In genomic region chr9:127422787-127423186, GRCh38 we compare ENCODE assay signal across 7 cellular contexts. TPM values are rescaled to one million over a fixed set of nuclear protein-coding genes. Genes with fewer than 3 reads are reported as not detected.
DNase-seq lines count a peak whose midpoint lies in the region; ATAC-seq and TF ChIP-seq lines count a peak whose summit lies in the region.

No MANE protein-coding gene starts in this region.

- DNase-seq in HFFc6 (no peak), activated B cell treated with CpG ODN at 0.5 μM for 24 hours (no peak), omental fat pad (ENCODE audit: low spot score) (no peak), cerebellar nuclear complex (lab: John Stamatoyannopoulos, UW) (no peak)
- DNase-seq in stimulated activated effector memory CD8-positive, alpha-beta T cell treated with anti-CD3 and anti-CD28 coated beads, Interleukin-12 subunit alpha, Interleukin-12 subunit beta, amount 100 ng/mL, for 72 hours (ENCODE audit: low spot score in 2 of 2) = no peak

- H3K9me3 Mint-ChIP-seq in HFFc6 (no peaks in the 10 kb centered on the region), activated B cell treated with CpG ODN at 0.5 μM for 24 hours (no peaks in the 10 kb centered on the region)
- no peaks in the 10 kb centered on the region for H3K9me3 Mint-ChIP-seq in stimulated activated effector memory CD8-positive, alpha-beta T cell treated with anti-CD3 and anti-CD28 coated beads, Interleukin-12 subunit alpha, Interleukin-12 subunit beta, amount 100 ng/mL, for 72 hours

- POLR2A ChIA-PET in activated B cell treated with CpG ODN at 0.5 μM for 24 hours (lab: Charles Lee) = interaction anchor here (2.0 to 2.5 kb wide), 2 partner anchors 28 to 199 kb away, joined by 12 to 39 read pairs; partner anchors contain the start of genes LRSAM1 and RPL12

- H3K4me3 ChIP-seq in iPS-11a (ENCODE audit: low read depth, low read length) = peak overlapping the region; percentile 61

- H3K4me1 Mint-ChIP-seq in HFFc6 (ENCODE audit: low read depth) (peaks cover 39% of the 10 kb centered on the region), activated B cell treated with CpG ODN at 0.5 μM for 24 hours (peaks cover 45% of the 10 kb centered on the region)
- peaks cover 53% of the 10 kb centered on the region for H3K4me1 Mint-ChIP-seq in stimulated activated effector memory CD8-positive, alpha-beta T cell treated with anti-CD3 and anti-CD28 coated beads, Interleukin-12 subunit alpha, Interleukin-12 subunit beta, amount 100 ng/mL, for 72 hours

- H3K36me3 Mint-ChIP-seq in HFFc6 (ENCODE audit: low read depth) (peaks cover 12% of the 10 kb centered on the region), activated B cell treated with CpG ODN at 0.5 μM for 24 hours (ENCODE audit: low read depth) (peaks cover 17% of the 10 kb centered on the region)
- peaks cover 42% of the 10 kb centered on the region for H3K36me3 Mint-ChIP-seq in stimulated activated effector memory CD8-positive, alpha-beta T cell treated with anti-CD3 and anti-CD28 coated beads, Interleukin-12 subunit alpha, Interleukin-12 subunit beta, amount 100 ng/mL, for 72 hours

- TF ChIP-seq CTCF in HFFc6 (IDR thresholded peaks at IDR 0.05) (no peak), activated B cell treated with CpG ODN at 0.5 μM for 24 hours (IDR thresholded peaks at IDR 0.05) (no peak), omental fat pad (IDR thresholded peaks at IDR 0.05) (no peak)

- CTCF ChIA-PET in activated B cell treated with CpG ODN at 0.5 μM for 24 hours (lab: Charles Lee) = no interaction called here

- intact Hi-C loops in activated B cell treated with CpG ODN at 0.5 μM for 24 hours (cut with micrococcal nuclease) = no loop called here

- ATAC-seq in activated B cell treated with CpG ODN at 0.5 μM for 24 hours (ENCODE audit: low read depth) (no peak), GM21723 (IDR thresholded peaks at IDR 0.05; ENCODE audit: unreplicated experiment) (no peak), omental fat pad (ENCODE audit: low FRiP score) (no peak)
- no peak for ATAC-seq in stimulated activated effector memory CD8-positive, alpha-beta T cell treated with anti-CD3 and anti-CD28 coated beads, Interleukin-12 subunit alpha, Interleukin-12 subunit beta, amount 100 ng/mL, for 72 hours

- H3K4me3 Mint-ChIP-seq in HFFc6 (peak overlapping the region; percentile 99), activated B cell treated with CpG ODN at 0.5 μM for 24 hours (peak overlapping the region; percentile 99)
- peak overlapping the region; percentile 100 for H3K4me3 Mint-ChIP-seq in stimulated activated effector memory CD8-positive, alpha-beta T cell treated with anti-CD3 and anti-CD28 coated beads, Interleukin-12 subunit alpha, Interleukin-12 subunit beta, amount 100 ng/mL, for 72 hours

- H3K27ac Mint-ChIP-seq in HFFc6 (peak overlapping the region; percentile 91), activated B cell treated with CpG ODN at 0.5 μM for 24 hours (peak overlapping the region; percentile 98)
- peak overlapping the region; percentile 99 for H3K27ac Mint-ChIP-seq in stimulated activated effector memory CD8-positive, alpha-beta T cell treated with anti-CD3 and anti-CD28 coated beads, Interleukin-12 subunit alpha, Interleukin-12 subunit beta, amount 100 ng/mL, for 72 hours

- H3K27me3 Mint-ChIP-seq in HFFc6 (ENCODE audit: insufficient read depth) (no peaks in the 10 kb centered on the region), activated B cell treated with CpG ODN at 0.5 μM for 24 hours (no peaks in the 10 kb centered on the region)

RNA-seq across cellular contexts. Expression of gene ZNF79, which starts 1.4 kb away (rescaled TPM):
- total RNA-seq in HFFc6 (2021; fragmentation: NEBNext Ultra II Directional; extraction: Animal tissue kit (Norgen Biotek cat#: 25700)) = 1 to 10 TPM; 6.7 to 8.5 (median 7.6) TPM
- total RNA-seq in activated B cell treated with CpG ODN at 0.5 μM for 24 hours = 13.5 and 14.0 TPM in 2 replicates
- 10 to 100 TPM in 1 of 4 donors, 1 to 10 TPM in 3; 5.0 to 15.4 (median 6.3) TPM for total RNA-seq in omental fat pad

RNA-seq across cellular contexts. Expression of gene SLC2A8, which starts 25.8 kb away (rescaled TPM):
- 10 to 100 TPM; 11.5 to 13.6 (median 12.5) TPM for total RNA-seq in HFFc6 (2021; fragmentation: NEBNext Ultra II Directional; extraction: Animal tissue kit (Norgen Biotek cat#: 25700))
- total RNA-seq in activated B cell treated with CpG ODN at 0.5 μM for 24 hours = 13.4 and 17.1 TPM in 2 replicates
- 10 to 100 TPM; 12.2 to 28.0 (median 17.8) TPM for total RNA-seq in omental fat pad

RNA-seq across cellular contexts. Expression of gene RPL12, which starts 28.4 kb away (rescaled TPM):
- total RNA-seq in HFFc6 (2021; fragmentation: NEBNext Ultra II Directional; extraction: Animal tissue kit (Norgen Biotek cat#: 25700)) = 1,000 to 10,000 TPM in 4 of 6 experiments, 100 to 1,000 TPM in 2; 953 to 1,196 (median 1,072) TPM
- total RNA-seq in activated B cell treated with CpG ODN at 0.5 μM for 24 hours (2,278 and 2,307 TPM in 2 replicates), omental fat pad (1,000 to 10,000 TPM; 2,044 to 2,498 (median 2,365) TPM)

RNA-seq across cellular contexts. Expression of gene LRSAM1, which starts 28.5 kb away (rescaled TPM):
- 10 to 100 TPM; 12.1 to 15.9 (median 13.4) TPM for total RNA-seq in HFFc6 (2021; fragmentation: NEBNext Ultra II Directional; extraction: Animal tissue kit (Norgen Biotek cat#: 25700))
- total RNA-seq in activated B cell treated with CpG ODN at 0.5 μM for 24 hours (19.4 and 23.9 TPM in 2 replicates), omental fat pad (10 to 100 TPM in 2 of 4 donors, 1 to 10 TPM in 2; 8.3 to 14.6 (median 10.8) TPM)
